Comparison of ENCODE assay signal across 9 cellular contexts in genomic region chr20:34562643-34563042, GRCh38. TPM values are rescaled to one million over a fixed set of nuclear protein-coding genes. Genes with fewer than 3 reads are reported as not detected.
DNase-seq lines count a peak whose midpoint lies in the region; ATAC-seq and TF ChIP-seq lines count a peak whose summit lies in the region.
"Had no signal": no experiment of that assay in that cellular context is flagged by ENCODE, and none has a peak within 500 bp of the region (broad histone marks: within the 10 kb centered on the region; RNA-seq: fewer than 3 reads in every experiment).

No MANE protein-coding gene starts in this region.

- intact Hi-C loops in A673 (cut with micrococcal nuclease; ENCODE audit: unreplicated experiment): no loop called here
- intact Hi-C loops in head of caudate nucleus (cut with DNase I): no loop called here
- intact Hi-C loops in mammary epithelial cell (cut with micrococcal nuclease): no loop called here
- intact Hi-C loops in vagina (cut with DNase I): no loop called here

- 81% methylated on average over 5 of the region's 5 CpGs for WGBS in mammary epithelial cell (ENCODE audit: low coverage, missing lambda C conversion rate)

- in situ Hi-C loops in mammary epithelial cell (cut with MboI; ENCODE audit: low sequenced_read_pairs in 2 of 2): no loop called here

- POLR2A ChIA-PET in A673 (lab: Charles Lee; ENCODE audit: low non-redundant PET): no interaction called here

- dilution Hi-C loops in mammary epithelial cell (cut with HindIII; ENCODE audit: low sequenced_read_pairs): loop anchor here (5.0 kb wide), 1 partner anchor 150 kb away; no protein-coding TSS in a partner anchor

- BruUV-seq in A673 (replicated peaks; lab: Mats Ljungman, UMichigan): no TSS peak
- no TSS peak for BruUV-seq in mammary epithelial cell (replicated peaks; lab: Mats Ljungman, UMichigan)

- no peak overlapping the region for H3K9ac ChIP-seq in mammary epithelial cell (ENCODE audit: insufficient read depth, low read length)

- H3K27me3 ChIP-seq in A673 (replicated peaks; ENCODE audit: insufficient read depth, low read depth, low read length, poor library complexity) (no peaks in the 10 kb centered on the region), mammary epithelial cell (ENCODE audit: insufficient read depth, low read length) (no peaks in the 10 kb centered on the region), vagina (no peaks in the 10 kb centered on the region)

- H3K4me3 ChIP-seq in A673 (ENCODE audit: low read depth, low read length, poor library complexity, severe bottlenecking) (no peak overlapping the region), mammary epithelial cell (replicated peaks in 1 of 3; ENCODE audit: insufficient read depth in 1 of 3, low read depth in 2 of 3, low read length in 3 of 3) (no peak overlapping the region), vagina (no peak overlapping the region)
- H3K4me3 ChIP-seq: SK-N-MC had no signal

- CTCF ChIA-PET in A673 (lab: Charles Lee) (no interaction called here), mammary epithelial cell (lab: Charles Lee; ENCODE audit: low non-redundant PET) (interaction anchor here (0.7 kb wide), 1 partner anchor 250 kb away, joined by 3 read pairs; no protein-coding TSS in a partner anchor)

- TF ChIP-seq POLR2A in vagina (IDR thresholded peaks at IDR 0.05): no peak

- H3K9me3 ChIP-seq in A673 (ENCODE audit: low read depth, low read length, poor library complexity, severe bottlenecking) (no peaks in the 10 kb centered on the region), mammary epithelial cell (replicated peaks; ENCODE audit: insufficient read depth, low read length) (no peaks in the 10 kb centered on the region), vagina (no peaks in the 10 kb centered on the region)

- no peak overlapping the region for H2AFZ ChIP-seq in mammary epithelial cell (ENCODE audit: low read depth, low read length)

- TF ChIP-seq CTCF in A673 (conservative IDR thresholded peaks at IDR 0.05; ENCODE audit: low read depth, low read length) (peak; percentile 47), mammary epithelial cell (conservative IDR thresholded peaks at IDR 0.05 in 1 of 2, IDR thresholded peaks at IDR 0.05 in 1 of 2; ENCODE audit: extremely low read depth in 1 of 2, insufficient read depth in 1 of 2, low read depth in 1 of 2, low read length in 2 of 2) (peak in 1 of 2 donors; percentile 22), vagina (IDR thresholded peaks at IDR 0.05) (no peak)

- no peak overlapping the region for H3K4me2 ChIP-seq in mammary epithelial cell (ENCODE audit: insufficient read depth, low read depth, low read length)

- H3K27ac ChIP-seq in A673 (ENCODE audit: low read depth, low read length, poor library complexity, severe bottlenecking) (no peak overlapping the region), mammary epithelial cell (ENCODE audit: insufficient read depth, low read depth, low read length) (no peak overlapping the region), vagina (no peak overlapping the region)
- H3K27ac ChIP-seq: SK-N-MC had no signal

- H3K36me3 ChIP-seq in A673 (ENCODE audit: insufficient read depth, low read length, poor library complexity, severe bottlenecking) (no peaks in the 10 kb centered on the region), mammary epithelial cell (ENCODE audit: insufficient read depth, low read length) (no peaks in the 10 kb centered on the region), vagina (no peaks in the 10 kb centered on the region)

- no peaks in the 10 kb centered on the region for H3K4me1 ChIP-seq in A673 (ENCODE audit: insufficient read depth, low read length, poor library complexity, severe bottlenecking)
- H3K4me1 ChIP-seq in mammary epithelial cell (ENCODE audit: insufficient read depth, low read length): peaks cover 7% of the 10 kb centered on the region
- H3K4me1 ChIP-seq in vagina: peaks cover 15% of the 10 kb centered on the region

- no peaks in the 10 kb centered on the region for H3K79me2 ChIP-seq in mammary epithelial cell (ENCODE audit: insufficient read depth, low read length)

- DNase-seq in A673 (ENCODE audit: low spot score) (no peak), ELR (ENCODE audit: low read depth) (peak; percentile 64), RKO (ENCODE audit: low spot score) (peak; percentile 20), head of caudate nucleus (peak in 33 of 42 donors; percentile 21 to 79 (median 49)), mammary epithelial cell (no peak), vagina (ENCODE audit: extremely low spot score in 2 of 2) (no peak)
- DNase-seq in activated naive CD4-positive, alpha-beta T cell treated with anti-CD3 and anti-CD28 coated beads, Interleukin-2, amount 50 U/mL, for 16 hours: no peak

- H4K20me1 ChIP-seq in mammary epithelial cell (ENCODE audit: insufficient read depth, low read length): no peaks in the 10 kb centered on the region

- ATAC-seq in HG03095 (IDR thresholded peaks at IDR 0.05; ENCODE audit: unreplicated experiment): no peak

RNA-seq across cellular contexts. Expression of gene MAP1LC3A, which starts 4.1 kb away (rescaled TPM):
- 16.4 and 16.9 TPM in 2 replicates for total RNA-seq in A673 (2021)
- total RNA-seq in mammary epithelial cell: 10 to 100 TPM in 1 of 2 donors, 1 to 10 TPM in 1; 9.4 to 18.5 TPM
- polyA plus RNA-seq in mammary epithelial cell: 2.5 TPM
- not detected for polyA minus RNA-seq in mammary epithelial cell
- total RNA-seq in vagina: 71.5 TPM

RNA-seq across cellular contexts. Expression of gene DYNLRB1, which starts 46.4 kb away (rescaled TPM):
- total RNA-seq in A673 (2021): 142 and 144 TPM in 2 replicates
- 10 to 100 TPM; 55.5 to 95.6 TPM for total RNA-seq in mammary epithelial cell
- 230 TPM for polyA plus RNA-seq in mammary epithelial cell
- 158 TPM for polyA minus RNA-seq in mammary epithelial cell
- total RNA-seq in vagina: 135 TPM

Comparison
In these comparisons a context has a peak if more than half of its experiments do, and no peak if none do; other contexts are left out.
1. DNase-seq: peak in ELR (single experiment), RKO (single experiment) and head of caudate nucleus (33 of 42); none in A673 (single experiment), activated naive CD4-positive, alpha-beta T cell treated with anti-CD3 and anti-CD28 coated beads, Interleukin-2, amount 50 U/mL, for 16 hours (single experiment), mammary epithelial cell (single experiment) and vagina (0 of 2).